Comparison of ENCODE assay signal across 9 cellular contexts in genomic region chr10:103553743-103554487, GRCh38.
DNase-seq lines count a peak whose midpoint lies in the region; ATAC-seq, FAIRE-seq and TF ChIP-seq lines count a peak whose summit lies in the region.
"Had no signal": no experiment of that assay in that cellular context is flagged by ENCODE, and none has a peak within 500 bp of the region (broad histone marks: within the 10 kb centered on the region; RNA-seq: fewer than 3 reads in every experiment).

No MANE protein-coding gene starts in this region.

- in situ Hi-C loops in GM13976 (cut with MboI; ENCODE audit: low sequenced_read_pairs, unreplicated experiment), result no loop called here

- H3K4me1 Mint-ChIP-seq in activated naive CD4-positive, alpha-beta T cell treated with anti-CD3 and anti-CD28 coated beads, Interleukin-2, amount 10 ng/mL, durations not matched to agents 7 days and 5 days, result peaks cover 10% of the 10 kb centered on the region
- peaks cover 19% of the 10 kb centered on the region for H3K4me1 Mint-ChIP-seq in activated naive CD8-positive, alpha-beta T cell treated with anti-CD3 and anti-CD28 coated beads, Interleukin-2, amount 10 ng/mL, durations not matched to agents 7 days and 5 days
- peaks cover 9% of the 10 kb centered on the region for H3K4me1 Mint-ChIP-seq in osteocyte (ENCODE audit: unreplicated experiment)

- CTCF ChIA-PET in activated naive CD4-positive, alpha-beta T cell treated with anti-CD3 and anti-CD28 coated beads, Interleukin-2, amount 10 ng/mL, durations not matched to agents 7 days and 5 days (lab: Charles Lee), result interaction anchor here (1.2 to 3.9 kb wide), 3 partner anchors 10 to 30 kb away, joined by 5 to 16 read pairs (median 5); no protein-coding TSS in a partner anchor

- TF ChIP-seq CTCF in osteocyte (IDR thresholded peaks at IDR 0.05), result no peak
- no peak for TF ChIP-seq CTCF in GM13976 (IDR thresholded peaks at IDR 0.05; ENCODE audit: borderline replicate concordance, control extremely low read depth, extremely low read depth, insufficient read depth, missing control alignments)

- H3K27me3 Mint-ChIP-seq in activated naive CD4-positive, alpha-beta T cell treated with anti-CD3 and anti-CD28 coated beads, Interleukin-2, amount 10 ng/mL, durations not matched to agents 7 days and 5 days, result peaks cover 81% of the 10 kb centered on the region
- peaks cover 29% of the 10 kb centered on the region for H3K27me3 Mint-ChIP-seq in activated naive CD8-positive, alpha-beta T cell treated with anti-CD3 and anti-CD28 coated beads, Interleukin-2, amount 10 ng/mL, durations not matched to agents 7 days and 5 days
- H3K27me3 Mint-ChIP-seq in osteocyte (ENCODE audit: unreplicated experiment), result peaks cover 31% of the 10 kb centered on the region

- POLR2A ChIA-PET in activated naive CD8-positive, alpha-beta T cell treated with anti-CD3 and anti-CD28 coated beads, Interleukin-2, amount 10 ng/mL, durations not matched to agents 7 days and 5 days (lab: Charles Lee), result interaction anchor here (0.6 to 1.2 kb wide), 3 partner anchors 8 to 93 kb away, joined by 3 to 4 read pairs (median 3); no protein-coding TSS in a partner anchor

- no peaks in the 10 kb centered on the region for H3K36me3 Mint-ChIP-seq in activated naive CD4-positive, alpha-beta T cell treated with anti-CD3 and anti-CD28 coated beads, Interleukin-2, amount 10 ng/mL, durations not matched to agents 7 days and 5 days
- H3K36me3 Mint-ChIP-seq in activated naive CD8-positive, alpha-beta T cell treated with anti-CD3 and anti-CD28 coated beads, Interleukin-2, amount 10 ng/mL, durations not matched to agents 7 days and 5 days, result no peaks in the 10 kb centered on the region
- no peaks in the 10 kb centered on the region for H3K36me3 Mint-ChIP-seq in osteocyte (ENCODE audit: unreplicated experiment)

- peak; percentile 79 for FAIRE-seq in urothelium cell line (lab: Jason Lieb, UNC)

- no peak for ATAC-seq in activated naive CD8-positive, alpha-beta T cell treated with anti-CD3 and anti-CD28 coated beads, Interleukin-2, amount 10 ng/mL, durations not matched to agents 7 days and 5 days (ENCODE audit: low read depth)
- ATAC-seq in GM21619 (IDR thresholded peaks at IDR 0.05; ENCODE audit: unreplicated experiment), result no peak

- H3K27ac Mint-ChIP-seq in activated naive CD4-positive, alpha-beta T cell treated with anti-CD3 and anti-CD28 coated beads, Interleukin-2, amount 10 ng/mL, durations not matched to agents 7 days and 5 days, result no peak overlapping the region
- peak overlapping the region; percentile 34 for H3K27ac Mint-ChIP-seq in activated naive CD8-positive, alpha-beta T cell treated with anti-CD3 and anti-CD28 coated beads, Interleukin-2, amount 10 ng/mL, durations not matched to agents 7 days and 5 days
- H3K27ac Mint-ChIP-seq in osteocyte (ENCODE audit: unreplicated experiment), result no peak overlapping the region

- DNase-seq in activated naive CD4-positive, alpha-beta T cell treated with Interleukin-2 at 50 U/mL for 16 hours, result peak; percentile 32
- DNase-seq in activated naive CD4-positive, alpha-beta T cell treated with anti-CD3 and anti-CD28 coated beads, Interleukin-2, amount 10 ng/mL, durations not matched to agents 7 days and 5 days, result no peak
- DNase-seq in activated naive CD8-positive, alpha-beta T cell treated with anti-CD3 and anti-CD28 coated beads, Interleukin-2, amount 10 ng/mL, durations not matched to agents 7 days and 5 days, result no peak
- DNase-seq in osteocyte (ENCODE audit: extremely low spot score, unreplicated experiment), result no peak
- no peak for DNase-seq in urothelium cell line (ENCODE audit: low spot score)
- no peak for DNase-seq in GM13976 (ENCODE audit: low spot score)
- no peak for DNase-seq in mesenteric fat pad (ENCODE audit: low spot score)
- DNase-seq: GF-D8 had no signal

- no peak overlapping the region for H3K4me3 Mint-ChIP-seq in activated naive CD4-positive, alpha-beta T cell treated with anti-CD3 and anti-CD28 coated beads, Interleukin-2, amount 10 ng/mL, durations not matched to agents 7 days and 5 days
- peak overlapping the region; percentile 64 for H3K4me3 Mint-ChIP-seq in activated naive CD8-positive, alpha-beta T cell treated with anti-CD3 and anti-CD28 coated beads, Interleukin-2, amount 10 ng/mL, durations not matched to agents 7 days and 5 days
- H3K4me3 Mint-ChIP-seq in osteocyte (ENCODE audit: unreplicated experiment), result peak overlapping the region; percentile 53

- H3K9me3 Mint-ChIP-seq in activated naive CD4-positive, alpha-beta T cell treated with anti-CD3 and anti-CD28 coated beads, Interleukin-2, amount 10 ng/mL, durations not matched to agents 7 days and 5 days, result no peaks in the 10 kb centered on the region
- H3K9me3 Mint-ChIP-seq in activated naive CD8-positive, alpha-beta T cell treated with anti-CD3 and anti-CD28 coated beads, Interleukin-2, amount 10 ng/mL, durations not matched to agents 7 days and 5 days, result no peaks in the 10 kb centered on the region
- H3K9me3 Mint-ChIP-seq in osteocyte (ENCODE audit: unreplicated experiment), result no peaks in the 10 kb centered on the region
